24 cellular contexts compared by ENCODE assay signal in genomic region chr7:101989101-101989500, GRCh38.
"Had no signal": no experiment of that assay in that cellular context is flagged by ENCODE, and none has a peak within 500 bp of the region (broad histone marks: within the 10 kb centered on the region; RNA-seq: fewer than 3 reads in every experiment).

No MANE protein-coding gene starts in this region.

- H3K27ac ChIP-seq: heart right ventricle, transverse colon, vagina had no signal

- DNase-seq: activated B cell treated with CpG ODN at 0.5 μM for 24 hours; activated CD4-positive, alpha-beta T cell treated with anti-CD3 and anti-CD28 coated beads for 36 hours; activated CD4-positive, alpha-beta T cell treated with anti-CD3 and anti-CD28 coated beads, Interleukin-2, amount 50 U/mL, for 4 hours; activated CD8-positive, alpha-beta memory T cell treated with anti-CD3 and anti-CD28 coated beads for 24 hours; activated CD8-positive, alpha-beta memory T cell treated with anti-CD3 and anti-CD28 coated beads, Interleukin-2, amount 50 U/mL, for 4 hours; activated naive CD4-positive, alpha-beta T cell; activated naive CD8-positive, alpha-beta T cell treated with anti-CD3 and anti-CD28 coated beads for 36 hours; activated T-cell treated with anti-CD3 and anti-CD28 coated beads, Interleukin-2, amount 50 U/mL, for 24 hours; central memory CD4-positive, alpha-beta T cell; dermis blood vessel endothelial cell; effector CD8-positive, alpha-beta T cell; erythroblast; foreskin fibroblast; heart right ventricle; islet precursor cell; left cardiac atrium; nephron progenitor cell; occipital lobe; small intestine; stimulated activated CD4-positive, alpha-beta T cell treated with anti-CD3 and anti-CD28 coated beads, Interleukin-2, amount 100 ng/mL, for 24 hours had no signal

- H3K4me3 ChIP-seq: heart right ventricle, transverse colon, vagina had no signal

- H3K9me3 ChIP-seq: heart right ventricle, transverse colon, vagina had no signal

- H3K4me1 ChIP-seq: vagina had no signal

- H3K36me3 ChIP-seq: heart right ventricle, transverse colon, vagina had no signal

- H3K27me3 ChIP-seq: heart right ventricle, transverse colon, vagina had no signal

- ATAC-seq: activated CD4-positive, alpha-beta T cell treated with anti-CD3 and anti-CD28 coated beads for 36 hours; heart right ventricle; left cardiac atrium; sciatic nerve; stimulated activated effector memory CD8-positive, alpha-beta T cell treated with anti-CD3 and anti-CD28 coated beads, Interleukin-12 subunit alpha, Interleukin-12 subunit beta, amount 100 ng/mL, for 72 hours had no signal
